ENCODE assay signal across 8 cellular contexts in genomic region chr6:71419954-71420692, GRCh38.
DNase-seq lines count a peak whose midpoint lies in the region; ATAC-seq and TF ChIP-seq lines count a peak whose summit lies in the region.

No MANE protein-coding gene starts in this region.

- H3K9me3 ChIP-seq in lower lobe of right lung (no peaks in the 10 kb centered on the region), testis (no peaks in the 10 kb centered on the region)

- intact Hi-C loops in lower lobe of right lung (cut with DNase I), result no loop called here
- intact Hi-C loops in testis (cut with DNase I; ENCODE audit: low total_unique reads), result no loop called here

- DNase-seq in EH (ENCODE audit: low read depth) (peak; percentile 58), dermis blood vessel endothelial cell (peak; percentile 72), lower lobe of right lung (peak; percentile 70), testis (peak; percentile 43), HT-29 (ENCODE audit: low spot score) (no peak)
- no peak for DNase-seq in activated CD4-positive, alpha-beta T cell treated with anti-CD3 and anti-CD28 coated beads, Interleukin-2, amount 50 U/mL, for 4 hours

- no peak for TF ChIP-seq POLR2A in testis (IDR thresholded peaks at IDR 0.05)

- TF ChIP-seq CTCF in LNCAP (IDR thresholded peaks at IDR 0.05) (peak; percentile 38; the same call in 1 of the 2 replicates), lower lobe of right lung (IDR thresholded peaks at IDR 0.05) (peak; percentile 42), testis (IDR thresholded peaks at IDR 0.05) (peak in 1 of 3 experiments; percentile 22)

- ATAC-seq in GM21360 (IDR thresholded peaks at IDR 0.05; ENCODE audit: unreplicated experiment), result peak; percentile 50
- ATAC-seq in lower lobe of right lung, result peak; percentile 80 to 82

- WGBS in testis, 2 donors, result 0 to 1% methylated on average over 2 to 48 of the region's 100 CpGs

- H3K4me1 ChIP-seq in lower lobe of right lung, result peaks cover 26% of the 10 kb centered on the region
- no peaks in the 10 kb centered on the region for H3K4me1 ChIP-seq in testis

- H3K4me3 ChIP-seq in lower lobe of right lung, result peak overlapping the region; percentile 81
- peak overlapping the region; percentile 72 to 96 for H3K4me3 ChIP-seq in testis

- H3K27me3 ChIP-seq in lower lobe of right lung (ENCODE audit: low read depth) (no peaks in the 10 kb centered on the region), testis (no peaks in the 10 kb centered on the region)

- H3K27ac ChIP-seq in lower lobe of right lung (peak overlapping the region; percentile 94), testis (peak overlapping the region; percentile 86 to 94)

- peaks cover 21% of the 10 kb centered on the region for H3K36me3 ChIP-seq in lower lobe of right lung
- H3K36me3 ChIP-seq in testis (ENCODE audit: low read depth, missing control alignments), result no peaks in the 10 kb centered on the region

Comparison
In these comparisons a context has a peak if more than half of its experiments do, and no peak if none do; other contexts are left out.
1. DNase-seq: peak in EH (single experiment), dermis blood vessel endothelial cell (single experiment), lower lobe of right lung (single experiment) and testis (single experiment); none in HT-29 (single experiment) and activated CD4-positive, alpha-beta T cell treated with anti-CD3 and anti-CD28 coated beads, Interleukin-2, amount 50 U/mL, for 4 hours (0 of 2).